ENCODE assay signal across 26 cellular contexts in genomic region chr16:51166116-51166515, GRCh38. TPM values are rescaled to one million over a fixed set of nuclear protein-coding genes. Genes with fewer than 3 reads are reported as not detected.
"Had no signal": no experiment of that assay in that cellular context is flagged by ENCODE, and none has a peak within 500 bp of the region (broad histone marks: within the 10 kb centered on the region; RNA-seq: fewer than 3 reads in every experiment).

No MANE protein-coding gene starts in this region.

- H3K36me3 ChIP-seq: pancreas, right atrium auricular region, thyroid gland had no signal

- H3K27ac ChIP-seq: body of pancreas, foreskin keratinocyte, hepatocyte, pancreas, psoas muscle, right atrium auricular region, VCaP had no signal

- H3K4me1 Mint-ChIP-seq: activated CD4-positive, alpha-beta T cell treated with anti-CD3 and anti-CD28 coated beads, Interleukin-2, amount 10 ng/mL, durations not matched to agents 7 days and 5 days; activated CD8-positive, alpha-beta memory T cell treated with anti-CD3 and anti-CD28 coated beads, Interleukin-2, amount 10 ng/mL, durations not matched to agents 7 days and 5 days; activated naive CD8-positive, alpha-beta T cell treated with anti-CD3 and anti-CD28 coated beads, Interleukin-2, amount 50 U/mL, for 24 hours; naive thymus-derived CD8-positive, alpha-beta T cell had no signal

- DNase-seq: activated CD4-positive, alpha-beta T cell treated with anti-CD3 and anti-CD28 coated beads, Interleukin-2, amount 10 ng/mL, durations not matched to agents 7 days and 5 days; activated CD4-positive, CD25-positive, alpha-beta regulatory T cell treated with anti-CD3 and anti-CD28 coated beads, Interleukin-2, amount 50 U/mL, for 72 hours; activated CD8-positive, alpha-beta memory T cell treated with anti-CD3 and anti-CD28 coated beads, Interleukin-2, amount 10 ng/mL, durations not matched to agents 7 days and 5 days; activated CD8-positive, alpha-beta T cell treated with anti-CD3 and anti-CD28 coated beads for 36 hours; activated gamma-delta T cell; activated naive CD4-positive, alpha-beta T cell treated with anti-CD3 and anti-CD28 coated beads, Interleukin-2, amount 50 U/mL, for 16 hours; activated naive CD8-positive, alpha-beta T cell treated with anti-CD3 and anti-CD28 coated beads, Interleukin-2, amount 50 U/mL, for 24 hours; activated T-cell treated with anti-CD3 and anti-CD28 coated beads for 4 hours; body of pancreas; effector CD4-positive, alpha-beta T cell; erythroblast; foreskin keratinocyte; left ventricle myocardium superior; mammary epithelial cell; naive thymus-derived CD8-positive, alpha-beta T cell; pancreas; psoas muscle; stimulated activated CD4-positive, alpha-beta T cell treated with anti-CD3 and anti-CD28 coated beads, Interleukin-4, amount 100 ng/mL, for 4 hours; stimulated activated naive CD8-positive, alpha-beta T cell treated with anti-CD3 and anti-CD28 coated beads, Interleukin-15, Interleukin-2, amounts not matched to agents 100 U/mL and 50 U/mL, for 24 hours; T-helper 2 cell had no signal

- H3K4me3 Mint-ChIP-seq: activated CD4-positive, alpha-beta T cell treated with anti-CD3 and anti-CD28 coated beads, Interleukin-2, amount 10 ng/mL, durations not matched to agents 7 days and 5 days; activated CD8-positive, alpha-beta memory T cell treated with anti-CD3 and anti-CD28 coated beads, Interleukin-2, amount 10 ng/mL, durations not matched to agents 7 days and 5 days; activated CD8-positive, alpha-beta T cell treated with anti-CD3 and anti-CD28 coated beads for 36 hours; activated naive CD8-positive, alpha-beta T cell treated with anti-CD3 and anti-CD28 coated beads, Interleukin-2, amount 50 U/mL, for 24 hours; dendritic cell treated with granulocyte-macrophage colony-stimulating factor and Interleukin-4, amounts not matched to agents 40 ng/mL and 50 ng/mL, for 4 days; mesothelial cell of epicardium; naive thymus-derived CD8-positive, alpha-beta T cell had no signal

- FAIRE-seq: pancreas had no signal

- H3K4me1 ChIP-seq: body of pancreas, foreskin keratinocyte, pancreas, psoas muscle, right atrium auricular region had no signal

- H3K27me3 Mint-ChIP-seq: activated CD4-positive, alpha-beta T cell treated with anti-CD3 and anti-CD28 coated beads, Interleukin-2, amount 10 ng/mL, durations not matched to agents 7 days and 5 days; activated CD8-positive, alpha-beta memory T cell treated with anti-CD3 and anti-CD28 coated beads, Interleukin-2, amount 10 ng/mL, durations not matched to agents 7 days and 5 days; activated CD8-positive, alpha-beta T cell treated with anti-CD3 and anti-CD28 coated beads for 36 hours had no signal

- H3K9me3 Mint-ChIP-seq: activated CD8-positive, alpha-beta T cell treated with anti-CD3 and anti-CD28 coated beads for 36 hours; activated naive CD8-positive, alpha-beta T cell treated with anti-CD3 and anti-CD28 coated beads, Interleukin-2, amount 50 U/mL, for 24 hours; dendritic cell treated with granulocyte-macrophage colony-stimulating factor and Interleukin-4, amounts not matched to agents 40 ng/mL and 50 ng/mL, for 4 days had no signal

- H3K27ac Mint-ChIP-seq: activated CD4-positive, alpha-beta T cell treated with anti-CD3 and anti-CD28 coated beads, Interleukin-2, amount 10 ng/mL, durations not matched to agents 7 days and 5 days; activated CD8-positive, alpha-beta memory T cell treated with anti-CD3 and anti-CD28 coated beads, Interleukin-2, amount 10 ng/mL, durations not matched to agents 7 days and 5 days; activated CD8-positive, alpha-beta T cell treated with anti-CD3 and anti-CD28 coated beads for 36 hours; activated naive CD8-positive, alpha-beta T cell treated with anti-CD3 and anti-CD28 coated beads, Interleukin-2, amount 50 U/mL, for 24 hours; dendritic cell treated with granulocyte-macrophage colony-stimulating factor and Interleukin-4, amounts not matched to agents 40 ng/mL and 50 ng/mL, for 4 days; mesothelial cell of epicardium; naive thymus-derived CD8-positive, alpha-beta T cell had no signal

- H3K79me2 ChIP-seq: hepatocyte had no signal

- H3K27me3 ChIP-seq: body of pancreas, foreskin keratinocyte, pancreas, right atrium auricular region, thyroid gland had no signal

- H3K36me3 Mint-ChIP-seq: activated CD8-positive, alpha-beta memory T cell treated with anti-CD3 and anti-CD28 coated beads, Interleukin-2, amount 10 ng/mL, durations not matched to agents 7 days and 5 days; mesothelial cell of epicardium; naive thymus-derived CD8-positive, alpha-beta T cell had no signal

- H3K4me2 ChIP-seq: hepatocyte had no signal

- ATAC-seq: activated CD8-positive, alpha-beta memory T cell treated with anti-CD3 and anti-CD28 coated beads, Interleukin-2, amount 10 ng/mL, durations not matched to agents 7 days and 5 days; activated CD8-positive, alpha-beta T cell treated with anti-CD3 and anti-CD28 coated beads for 36 hours; activated naive CD8-positive, alpha-beta T cell treated with anti-CD3 and anti-CD28 coated beads, Interleukin-2, amount 50 U/mL, for 24 hours; body of pancreas; foreskin keratinocyte; left ventricle myocardium superior; naive thymus-derived CD8-positive, alpha-beta T cell; pancreas; psoas muscle; stimulated activated naive CD8-positive, alpha-beta T cell treated with anti-CD3 and anti-CD28 coated beads, Interleukin-15, Interleukin-2, amounts not matched to agents 100 U/mL and 50 U/mL, for 24 hours had no signal

- H3K9me3 ChIP-seq: body of pancreas, pancreas, psoas muscle, right atrium auricular region, thyroid gland had no signal

- H3K4me3 ChIP-seq: body of pancreas, hepatocyte, pancreas, psoas muscle, right atrium auricular region, thyroid gland had no signal

- H2AFZ ChIP-seq: hepatocyte had no signal

RNA-seq across cellular contexts. Expression of gene SALL1, which starts 15.0 kb away (rescaled TPM):
- total RNA-seq: activated CD4-positive, alpha-beta T cell treated with anti-CD3 and anti-CD28 coated beads, Interleukin-2, amount 10 ng/mL, durations not matched to agents 7 days and 5 days; activated CD8-positive, alpha-beta memory T cell treated with anti-CD3 and anti-CD28 coated beads, Interleukin-2, amount 10 ng/mL, durations not matched to agents 7 days and 5 days; activated CD8-positive, alpha-beta T cell treated with anti-CD3 and anti-CD28 coated beads for 36 hours; foreskin keratinocyte; left ventricle myocardium superior; naive thymus-derived CD8-positive, alpha-beta T cell; psoas muscle had no signal
- polyA plus RNA-seq: foreskin keratinocyte; naive thymus-derived CD8-positive, alpha-beta T cell; psoas muscle had no signal
